In the genomic region with DNA sequence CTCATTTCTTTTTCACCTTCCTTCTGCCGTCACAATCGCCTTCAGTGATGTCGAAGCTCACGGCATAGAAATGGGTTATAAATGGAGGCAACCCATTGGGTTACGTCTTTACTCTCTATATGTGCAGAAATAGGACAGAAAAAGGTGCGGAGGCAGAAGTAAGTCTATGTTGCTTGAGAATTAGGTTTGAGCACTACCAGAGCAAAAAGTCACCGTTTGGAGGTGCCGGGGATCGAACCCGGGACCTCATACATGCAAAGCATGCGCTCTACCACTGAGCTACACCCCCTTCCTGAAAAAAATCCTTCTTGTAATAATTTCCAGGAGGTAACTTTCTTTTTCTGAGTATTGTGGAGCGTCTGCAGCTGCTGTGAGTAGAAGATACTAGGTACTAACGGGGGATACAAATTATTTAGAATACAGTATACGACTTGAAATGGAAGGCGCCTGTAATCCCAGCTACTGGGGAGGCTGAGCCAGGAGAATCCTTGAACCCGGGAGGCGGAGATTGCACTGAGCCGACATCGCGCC, we compare ENCODE assay signal across 9 cellular contexts.
DNase-seq lines count a peak whose midpoint lies in the region; ATAC-seq and TF ChIP-seq lines count a peak whose summit lies in the region.
"Had no signal": no experiment of that assay in that cellular context is flagged by ENCODE, and none has a peak within 500 bp of the region (broad histone marks: within the 10 kb centered on the region; RNA-seq: fewer than 3 reads in every experiment).

No MANE protein-coding gene starts in this region.

- H3K9me3 ChIP-seq in left lung = no peaks in the 10 kb centered on the region

- intact Hi-C loops in activated T-helper 2 cell treated with anti-CD3 and anti-CD28 coated beads, Interferon-gamma antibody, Interleukin-2, Interleukin-4, amounts not matched to agents 10 μg/mL and 5 μg/mL and 100 μg/mL, durations not matched to agents 14 hours and 24 hours and 36 hours (cut with micrococcal nuclease) = loop anchor here (2.0 to 10.0 kb wide), 2 partner anchors 19 to 1115 kb away; no protein-coding TSS in a partner anchor
- intact Hi-C loops in left lung (cut with DNase I) = no loop called here

- H3K4me3 ChIP-seq in left lung = no peak overlapping the region

- H3K4me3 Mint-ChIP-seq in activated T-helper 2 cell treated with anti-CD3 and anti-CD28 coated beads, Interferon-gamma antibody, Interleukin-2, Interleukin-4, amounts not matched to agents 10 μg/mL and 5 μg/mL and 100 μg/mL, durations not matched to agents 14 hours and 24 hours and 36 hours (ENCODE audit: low read depth) = peak overlapping the region; percentile 70
- H3K4me3 Mint-ChIP-seq: dendritic cell treated with granulocyte-macrophage colony-stimulating factor and Interleukin-4, amounts not matched to agents 40 ng/mL and 50 ng/mL, for 4 days had no signal

- H3K9me3 Mint-ChIP-seq in activated T-helper 2 cell treated with anti-CD3 and anti-CD28 coated beads, Interferon-gamma antibody, Interleukin-2, Interleukin-4, amounts not matched to agents 10 μg/mL and 5 μg/mL and 100 μg/mL, durations not matched to agents 14 hours and 24 hours and 36 hours = peaks cover 5% of the 10 kb centered on the region

- no peaks in the 10 kb centered on the region for H3K4me1 ChIP-seq in left lung

- no peak overlapping the region for H3K27ac ChIP-seq in left lung

- H3K27ac Mint-ChIP-seq in activated T-helper 2 cell treated with anti-CD3 and anti-CD28 coated beads, Interferon-gamma antibody, Interleukin-2, Interleukin-4, amounts not matched to agents 10 μg/mL and 5 μg/mL and 100 μg/mL, durations not matched to agents 14 hours and 24 hours and 36 hours = peak overlapping the region; percentile 35
- H3K27ac Mint-ChIP-seq: dendritic cell treated with granulocyte-macrophage colony-stimulating factor and Interleukin-4, amounts not matched to agents 40 ng/mL and 50 ng/mL, for 4 days had no signal

- H3K36me3 ChIP-seq in left lung = no peaks in the 10 kb centered on the region

- peak; percentile 57 for ATAC-seq in left lung
- no peak for ATAC-seq in GM18520 (IDR thresholded peaks at IDR 0.05; ENCODE audit: unreplicated experiment)
- ATAC-seq in HG02840 (IDR thresholded peaks at IDR 0.05; ENCODE audit: low FRiP score, unreplicated experiment) = no peak

- peaks cover 83 to 100% of the 10 kb centered on the region in 2 donors for H3K27me3 ChIP-seq in left lung

- H3K36me3 Mint-ChIP-seq in activated T-helper 2 cell treated with anti-CD3 and anti-CD28 coated beads, Interferon-gamma antibody, Interleukin-2, Interleukin-4, amounts not matched to agents 10 μg/mL and 5 μg/mL and 100 μg/mL, durations not matched to agents 14 hours and 24 hours and 36 hours (ENCODE audit: low read depth) = peaks cover 6% of the 10 kb centered on the region

- peaks cover 19% of the 10 kb centered on the region for H3K4me1 Mint-ChIP-seq in activated T-helper 2 cell treated with anti-CD3 and anti-CD28 coated beads, Interferon-gamma antibody, Interleukin-2, Interleukin-4, amounts not matched to agents 10 μg/mL and 5 μg/mL and 100 μg/mL, durations not matched to agents 14 hours and 24 hours and 36 hours (ENCODE audit: low read depth)

- DNase-seq in activated CD8-positive, alpha-beta memory T cell treated with anti-CD3 and anti-CD28 coated beads for 24 hours = peak; percentile 69
- no peak for DNase-seq in activated CD8-positive, alpha-beta memory T cell treated with anti-CD3 and anti-CD28 coated beads, Interleukin-2, amount 50 U/mL, for 4 hours
- DNase-seq in NCI-H226 = peak; percentile 45
- no peak for DNase-seq in activated T-helper 2 cell treated with anti-CD3 and anti-CD28 coated beads, Interferon-gamma antibody, Interleukin-2, Interleukin-4, amounts not matched to agents 10 μg/mL and 5 μg/mL and 100 μg/mL, durations not matched to agents 14 hours and 24 hours and 36 hours (ENCODE audit: low spot score)
- no peak for DNase-seq in left lung
- no peak for DNase-seq in NCI-H2029 (lab: John Stamatoyannopoulos, UW)

- no peak for TF ChIP-seq CTCF in left lung (IDR thresholded peaks at IDR 0.05)

- peaks cover 83% of the 10 kb centered on the region for H3K27me3 Mint-ChIP-seq in activated T-helper 2 cell treated with anti-CD3 and anti-CD28 coated beads, Interferon-gamma antibody, Interleukin-2, Interleukin-4, amounts not matched to agents 10 μg/mL and 5 μg/mL and 100 μg/mL, durations not matched to agents 14 hours and 24 hours and 36 hours (ENCODE audit: low read depth)

Comparison
In these comparisons a context has a peak if more than half of its experiments do, and no peak if none do; other contexts are left out.
1. DNase-seq: peak in activated CD8-positive, alpha-beta memory T cell treated with anti-CD3 and anti-CD28 coated beads for 24 hours (single experiment) and NCI-H226 (single experiment); none in activated CD8-positive, alpha-beta memory T cell treated with anti-CD3 and anti-CD28 coated beads, Interleukin-2, amount 50 U/mL, for 4 hours (single experiment), activated T-helper 2 cell treated with anti-CD3 and anti-CD28 coated beads, Interferon-gamma antibody, Interleukin-2, Interleukin-4, amounts not matched to agents 10 μg/mL and 5 μg/mL and 100 μg/mL, durations not matched to agents 14 hours and 24 hours and 36 hours (single experiment), left lung (0 of 2) and NCI-H2029 (single experiment).